ENCODE assay signal across 17 cellular contexts in the genomic region with DNA sequence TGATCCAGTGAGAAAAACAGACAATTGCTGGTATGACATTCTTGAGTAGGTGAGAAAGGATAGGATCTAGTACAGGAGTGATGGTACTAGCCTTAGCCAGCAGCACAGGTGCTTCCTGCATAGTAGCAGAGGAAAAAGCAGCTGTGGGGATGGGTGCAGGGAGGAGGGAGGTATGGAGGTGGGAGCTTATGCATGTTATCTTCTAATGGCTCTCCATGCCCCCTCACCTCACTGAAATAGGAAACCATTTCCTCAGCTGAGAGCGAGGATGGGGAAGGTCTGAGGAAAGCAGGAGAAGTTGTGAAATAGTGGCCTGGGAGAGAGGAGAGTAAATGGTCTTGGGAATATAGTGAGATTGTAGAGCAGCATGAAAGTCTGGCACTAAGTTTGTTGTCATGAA.
DNase-seq lines count a peak whose midpoint lies in the region; ATAC-seq, FAIRE-seq and TF ChIP-seq lines count a peak whose summit lies in the region.
"Had no signal": no experiment of that assay in that cellular context is flagged by ENCODE, and none has a peak within 500 bp of the region (broad histone marks: within the 10 kb centered on the region; RNA-seq: fewer than 3 reads in every experiment).

No MANE protein-coding gene starts in this region.

- H3K27ac Mint-ChIP-seq in WTC11, result no peak overlapping the region
- no peak overlapping the region for H3K27ac Mint-ChIP-seq in astrocyte (ENCODE audit: unreplicated experiment)
- H3K27ac Mint-ChIP-seq in MCF 10A (ENCODE audit: low read depth, unreplicated experiment), result no peak overlapping the region
- H3K27ac Mint-ChIP-seq: CD4-positive, alpha-beta memory T cell; GM23338; HFFc6 had no signal

- H3K4me1 ChIP-seq in astrocyte (ENCODE audit: insufficient read depth, low read length) (no peaks in the 10 kb centered on the region), mesendoderm (ENCODE audit: control insufficient read depth, low read depth, low read length) (peaks cover 2% of the 10 kb centered on the region)
- H3K4me1 ChIP-seq: HAP-1 had no signal

- H3K27me3 Mint-ChIP-seq in WTC11 (ENCODE audit: low read depth) (no peaks in the 10 kb centered on the region), astrocyte (ENCODE audit: low read depth, unreplicated experiment) (no peaks in the 10 kb centered on the region), MCF 10A (ENCODE audit: insufficient read depth, unreplicated experiment) (peaks cover 16% of the 10 kb centered on the region)
- H3K27me3 Mint-ChIP-seq: CD4-positive, alpha-beta memory T cell had no signal

- TF ChIP-seq CTCF in WTC11 (IDR thresholded peaks at IDR 0.05) (no peak), astrocyte (IDR thresholded peaks at IDR 0.05; ENCODE audit: insufficient read depth, low read depth, low read length) (no peak), MCF 10A (IDR thresholded peaks at IDR 0.05; ENCODE audit: unreplicated experiment) (no peak)

- FAIRE-seq in astrocyte (lab: Jason Lieb, UNC) (peak; percentile 54), H54 (lab: Jason Lieb, UNC) (no peak)
- FAIRE-seq: G401.6, GM12892 had no signal

- H3K36me3 Mint-ChIP-seq in WTC11 (no peaks in the 10 kb centered on the region), astrocyte (ENCODE audit: low read depth, unreplicated experiment) (no peaks in the 10 kb centered on the region), MCF 10A (ENCODE audit: insufficient read depth, unreplicated experiment) (peaks cover 6% of the 10 kb centered on the region)

- H3K9me3 ChIP-seq in astrocyte (ENCODE audit: insufficient read depth, low read depth, low read length), result no peaks in the 10 kb centered on the region
- H3K9me3 ChIP-seq: HAP-1 had no signal

- peak; percentile 34; the same call in 1 of the 2 replicates for ATAC-seq in WTC11
- ATAC-seq: GM23338 had no signal

- no TSS peak for BruUV-seq in MCF 10A (replicated peaks; lab: Mats Ljungman, UMichigan)

- no peaks in the 10 kb centered on the region for H3K27me3 ChIP-seq in astrocyte (ENCODE audit: insufficient read depth, low read length)
- no peaks in the 10 kb centered on the region for H3K27me3 ChIP-seq in mesendoderm (ENCODE audit: insufficient read depth, low read length, poor library complexity)

- H3K4me2 ChIP-seq in astrocyte (ENCODE audit: low read length) (no peak overlapping the region), mesendoderm (ENCODE audit: low read length) (no peak overlapping the region)
- H3K4me2 ChIP-seq: GM23338 had no signal

- H3K4me3 Mint-ChIP-seq in WTC11, result no peak overlapping the region
- no peak overlapping the region for H3K4me3 Mint-ChIP-seq in astrocyte (ENCODE audit: unreplicated experiment)
- no peak overlapping the region for H3K4me3 Mint-ChIP-seq in MCF 10A (ENCODE audit: unreplicated experiment)
- H3K4me3 Mint-ChIP-seq: CD4-positive, alpha-beta memory T cell; GM23338; HFFc6 had no signal

- WGBS in mesendoderm (ENCODE audit: extremely low coverage, insufficient coverage, low lambda C conversion rate), result no CpG with 5 or more reads among the region's 1 CpG

- H3K9ac ChIP-seq in astrocyte (ENCODE audit: low read length) (no peak overlapping the region), mesendoderm (ENCODE audit: low read length) (no peak overlapping the region)

- H2BK15ac ChIP-seq in mesendoderm (replicated peaks; ENCODE audit: low read depth), result no peak overlapping the region

- no peak overlapping the region for H3K4me3 ChIP-seq in astrocyte (ENCODE audit: insufficient read depth, low read depth, low read length)
- no peak overlapping the region for H3K4me3 ChIP-seq in mesendoderm (ENCODE audit: low read length)
- H3K4me3 ChIP-seq: GM23338, HAP-1 had no signal

- no peaks in the 10 kb centered on the region for H4K20me1 ChIP-seq in astrocyte (ENCODE audit: insufficient read depth, low read length)

- no peak overlapping the region for H4K5ac ChIP-seq in mesendoderm (ENCODE audit: low read length)

- no peaks in the 10 kb centered on the region for H3K79me1 ChIP-seq in mesendoderm (ENCODE audit: low read length)

- H3K56ac ChIP-seq in mesendoderm (ENCODE audit: low read length), result no peak overlapping the region

- CTCF ChIA-PET in WTC11 (lab: Charles Lee), result interaction anchor here (0.5 kb wide), 1 partner anchor 10 kb away, joined by 4 read pairs; no protein-coding TSS in a partner anchor
- CTCF ChIA-PET in MCF 10A (lab: Yijun Ruan, JAX), result interaction anchor here (2.5 kb wide), 1 partner anchor 17 kb away, joined by 7 read pairs; no protein-coding TSS in a partner anchor

- H3K36me3 ChIP-seq in astrocyte (ENCODE audit: insufficient read depth, low read length) (no peaks in the 10 kb centered on the region), mesendoderm (ENCODE audit: control insufficient read depth, insufficient read depth, low read length) (no peaks in the 10 kb centered on the region)
- H3K36me3 ChIP-seq: HAP-1 had no signal

- TF ChIP-seq POLR2A in H54 (IDR thresholded peaks at IDR 0.05; ENCODE audit: low read depth, low read length), result no peak

- H2BK5ac ChIP-seq in mesendoderm (ENCODE audit: low read length), result no peak overlapping the region

- no peak overlapping the region for H3K23ac ChIP-seq in mesendoderm (ENCODE audit: low read length)

- no peak overlapping the region for H2AK5ac ChIP-seq in mesendoderm (ENCODE audit: low read length)

- no peak overlapping the region for H3K18ac ChIP-seq in mesendoderm (ENCODE audit: low read length)

- H2BK120ac ChIP-seq in mesendoderm (ENCODE audit: low read depth, low read length), result no peak overlapping the region

- no peak overlapping the region for H3K27ac ChIP-seq in astrocyte (ENCODE audit: low read depth, low read length)
- H3K27ac ChIP-seq in mesendoderm (ENCODE audit: low read depth, low read length), result no peak overlapping the region

- H2AFZ ChIP-seq in astrocyte (ENCODE audit: low read depth, low read length), result no peak overlapping the region
- H2AFZ ChIP-seq: GM23338 had no signal

- DNase-seq in WTC11 (ENCODE audit: low spot score), result no peak
- no peak for DNase-seq in astrocyte (ENCODE audit: low read depth)
- peak; percentile 53 for DNase-seq in mesendoderm
- DNase-seq in H54 (ENCODE audit: insufficient read length, low spot score), result no peak
- no peak for DNase-seq in NCI-H1092 treated with DMSO at 0.1 percent for 48 hours (lab: John Stamatoyannopoulos, UW)
- no peak for DNase-seq in MCF 10A (ENCODE audit: unreplicated experiment)
- DNase-seq: C1 segment of cervical spinal cord; Calu3; CD4-positive, alpha-beta memory T cell; COR-L47; DMS53; DMS79 treated with DMSO at 0.1 percent for 48 hours; HFFc6 had no signal

- intact Hi-C loops in MCF 10A (cut with micrococcal nuclease), result no loop called here

- POLR2A ChIA-PET in WTC11 (lab: Charles Lee) (no interaction called here), MCF 10A (lab: Yijun Ruan, JAX) (no interaction called here)

- H3K79me2 ChIP-seq in astrocyte (ENCODE audit: insufficient read depth, low read length) (no peaks in the 10 kb centered on the region), mesendoderm (ENCODE audit: control insufficient read depth, insufficient read depth, low read length) (no peaks in the 10 kb centered on the region)

- H4K8ac ChIP-seq in mesendoderm (ENCODE audit: low read depth, low read length), result no peak overlapping the region

- no peak overlapping the region for H3K4ac ChIP-seq in mesendoderm (ENCODE audit: low read depth, low read length)

- H3K9me3 Mint-ChIP-seq in WTC11 (no peaks in the 10 kb centered on the region), astrocyte (ENCODE audit: unreplicated experiment) (no peaks in the 10 kb centered on the region), MCF 10A (ENCODE audit: unreplicated experiment) (peaks cover 11% of the 10 kb centered on the region)
- H3K9me3 Mint-ChIP-seq: CD4-positive, alpha-beta memory T cell; GM23338; HFFc6 had no signal

- H3K4me1 Mint-ChIP-seq in WTC11, result peaks cover 4% of the 10 kb centered on the region
- no peaks in the 10 kb centered on the region for H3K4me1 Mint-ChIP-seq in astrocyte (ENCODE audit: low read depth, unreplicated experiment)
- H3K4me1 Mint-ChIP-seq in MCF 10A (ENCODE audit: insufficient read depth, unreplicated experiment), result peaks cover 11% of the 10 kb centered on the region
- H3K4me1 Mint-ChIP-seq: CD4-positive, alpha-beta memory T cell had no signal

TF ChIP-seq in WTC11, 78 proteins besides CTCF, POLR2A, EP300 and RAD21 (continues in another document):
- TF ChIP-seq TEAD4 (CRISPR knock-in tag; IDR thresholded peaks at IDR 0.05) (no peak), TCF7 (CRISPR knock-in tag; IDR thresholded peaks at IDR 0.05; ENCODE audit: low read depth) (no peak)
- TF ChIP-seq, protein P1, sequence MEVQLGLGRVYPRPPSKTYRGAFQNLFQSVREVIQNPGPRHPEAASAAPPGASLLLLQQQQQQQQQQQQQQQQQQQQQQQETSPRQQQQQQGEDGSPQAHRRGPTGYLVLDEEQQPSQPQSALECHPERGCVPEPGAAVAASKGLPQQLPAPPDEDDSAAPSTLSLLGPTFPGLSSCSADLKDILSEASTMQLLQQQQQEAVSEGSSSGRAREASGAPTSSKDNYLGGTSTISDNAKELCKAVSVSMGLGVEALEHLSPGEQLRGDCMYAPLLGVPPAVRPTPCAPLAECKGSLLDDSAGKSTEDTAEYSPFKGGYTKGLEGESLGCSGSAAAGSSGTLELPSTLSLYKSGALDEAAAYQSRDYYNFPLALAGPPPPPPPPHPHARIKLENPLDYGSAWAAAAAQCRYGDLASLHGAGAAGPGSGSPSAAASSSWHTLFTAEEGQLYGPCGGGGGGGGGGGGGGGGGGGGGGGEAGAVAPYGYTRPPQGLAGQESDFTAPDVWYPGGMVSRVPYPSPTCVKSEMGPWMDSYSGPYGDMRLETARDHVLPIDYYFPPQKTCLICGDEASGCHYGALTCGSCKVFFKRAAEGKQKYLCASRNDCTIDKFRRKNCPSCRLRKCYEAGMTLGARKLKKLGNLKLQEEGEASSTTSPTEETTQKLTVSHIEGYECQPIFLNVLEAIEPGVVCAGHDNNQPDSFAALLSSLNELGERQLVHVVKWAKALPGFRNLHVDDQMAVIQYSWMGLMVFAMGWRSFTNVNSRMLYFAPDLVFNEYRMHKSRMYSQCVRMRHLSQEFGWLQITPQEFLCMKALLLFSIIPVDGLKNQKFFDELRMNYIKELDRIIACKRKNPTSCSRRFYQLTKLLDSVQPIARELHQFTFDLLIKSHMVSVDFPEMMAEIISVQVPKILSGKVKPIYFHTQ (CRISPR knock-in tag; IDR thresholded peaks at IDR 0.05), result no peak
- TF ChIP-seq, protein P2, sequence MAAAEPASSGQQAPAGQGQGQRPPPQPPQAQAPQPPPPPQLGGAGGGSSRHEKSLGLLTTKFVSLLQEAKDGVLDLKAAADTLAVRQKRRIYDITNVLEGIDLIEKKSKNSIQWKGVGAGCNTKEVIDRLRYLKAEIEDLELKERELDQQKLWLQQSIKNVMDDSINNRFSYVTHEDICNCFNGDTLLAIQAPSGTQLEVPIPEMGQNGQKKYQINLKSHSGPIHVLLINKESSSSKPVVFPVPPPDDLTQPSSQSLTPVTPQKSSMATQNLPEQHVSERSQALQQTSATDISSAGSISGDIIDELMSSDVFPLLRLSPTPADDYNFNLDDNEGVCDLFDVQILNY (CRISPR knock-in tag; IDR thresholded peaks at IDR 0.05), result no peak
